In the genomic region with DNA sequence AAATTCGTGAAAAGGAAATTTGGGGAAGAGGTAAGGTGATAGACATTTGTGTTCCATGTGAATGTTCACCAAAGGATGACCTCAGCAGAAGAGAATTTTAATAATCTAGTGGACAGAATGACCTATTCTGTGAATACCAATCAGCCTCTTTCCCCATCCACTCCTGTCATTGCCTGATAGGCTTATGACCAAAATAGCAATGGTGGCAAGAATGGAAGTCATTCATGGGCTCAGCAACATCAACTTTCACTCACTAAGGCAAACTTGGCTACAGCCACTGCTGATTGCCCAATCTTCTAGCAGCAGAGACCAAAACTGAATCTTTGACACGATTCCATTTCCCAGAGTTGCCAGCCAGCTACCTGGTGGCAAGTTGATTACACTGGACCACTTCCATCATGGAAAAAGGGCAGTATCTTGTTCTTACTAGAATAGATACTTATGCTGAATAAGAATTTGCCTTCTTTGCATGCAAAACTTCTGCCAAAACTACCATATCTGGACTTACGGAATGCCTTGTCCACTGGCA, we compare ENCODE assay signal across 21 cellular contexts.
"Had no signal": no experiment of that assay in that cellular context is flagged by ENCODE, and none has a peak within 500 bp of the region (broad histone marks: within the 10 kb centered on the region; RNA-seq: fewer than 3 reads in every experiment).

No MANE protein-coding gene starts in this region.

- H3K27ac ChIP-seq: colonic mucosa, epithelial cell of prostate, esophagus squamous epithelium, gastrocnemius medialis, heart right ventricle, left lung, lower lobe of right lung had no signal

- ATAC-seq: effector memory CD8-positive, alpha-beta T cell; esophagus mucosa; gastrocnemius medialis; left colon; left lung; lower lobe of right lung; mucosa of descending colon had no signal

- DNase-seq: cerebellar nuclear complex; colonic mucosa; cortex of kidney; effector CD8-positive, alpha-beta T cell; effector memory CD8-positive, alpha-beta T cell; endodermal cell; erythroblast; esophagus squamous epithelium; foreskin melanocyte; gastrocnemius medialis; glutamatergic neuron; heart right ventricle; hippocampal formation; left colon; left lung; lower lobe of right lung; mesenchymal stem cell; mucosa of descending colon; naive B cell had no signal

- H3K4me1 ChIP-seq: colonic mucosa, esophagus squamous epithelium, gastrocnemius medialis, heart right ventricle, left lung, lower lobe of right lung had no signal

- H3K4me3 ChIP-seq: colonic mucosa, esophagus squamous epithelium, gastrocnemius medialis, heart right ventricle, left lung, lower lobe of right lung, mucosa of descending colon had no signal

- H3K36me3 ChIP-seq: colonic mucosa, esophagus squamous epithelium, gastrocnemius medialis, heart right ventricle, left lung, lower lobe of right lung had no signal

- H3K27me3 ChIP-seq: colonic mucosa, esophagus squamous epithelium, gastrocnemius medialis, heart right ventricle, left lung had no signal

- H3K9me3 ChIP-seq: colonic mucosa, esophagus squamous epithelium, gastrocnemius medialis, left lung, lower lobe of right lung, mucosa of descending colon had no signal
